1 cellular context compared by ENCODE assay signal in genomic region chr20:53712212-53712977, GRCh38.
TF ChIP-seq lines count a peak whose summit lies in the region.

No MANE protein-coding gene starts in this region.

TF ChIP-seq in K562, 482 proteins besides CTCF, POLR2A, EP300 and RAD21:
- TF ChIP-seq BCLAF1 (IDR thresholded peaks at IDR 0.05; ENCODE audit: borderline replicate concordance in 1 of 2, control insufficient read depth in 1 of 2, low read depth in 2 of 2, low read length in 1 of 2) = 0 out of 4 replicates have a peak, but pooled peaks of 1 of the 2 experiments have one; percentile 51
- 0 out of 2 replicates have a peak, but pooled peaks have one; percentile 22 for TF ChIP-seq ZBTB33 (CRISPR knock-in tag; IDR thresholded peaks at IDR 0.05)
- TF ChIP-seq SREBF1 (IDR thresholded peaks at IDR 0.05; ENCODE audit: borderline replicate concordance, low read depth, low read length) = no peak
- TF ChIP-seq ZBTB11 (CRISPR knock-in tag; IDR thresholded peaks at IDR 0.05) = peak in 1 of 3 experiments; percentile 95; a peak in 2 of 6 replicates
